26 cellular contexts compared by ENCODE assay signal in the genomic region with DNA sequence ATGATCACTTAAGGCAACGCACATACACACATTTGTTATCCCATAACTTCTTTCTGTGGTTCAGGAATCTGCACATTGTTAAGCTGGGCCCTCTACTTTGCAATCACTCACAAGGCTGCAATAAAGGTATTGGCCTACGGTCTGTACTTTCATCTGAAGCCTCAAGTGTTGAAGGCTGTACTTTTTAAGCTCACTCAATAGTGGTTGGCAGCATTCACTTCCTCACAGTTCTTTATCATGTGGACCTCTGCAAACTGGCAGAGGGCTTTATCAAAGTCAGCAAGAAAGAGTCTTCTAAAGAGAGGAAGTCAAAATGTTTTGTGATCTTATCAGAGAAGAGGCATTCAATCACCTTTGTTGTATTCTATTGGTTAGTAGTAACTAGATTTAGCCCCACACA.
"Had no signal": no experiment of that assay in that cellular context is flagged by ENCODE, and none has a peak within 500 bp of the region (broad histone marks: within the 10 kb centered on the region; RNA-seq: fewer than 3 reads in every experiment).

No MANE protein-coding gene starts in this region.

- H3K4me3 ChIP-seq: gastrocnemius medialis, left lung, lung, ovary, right lobe of liver, upper lobe of left lung, vagina had no signal

- DNase-seq: activated CD4-positive, alpha-beta memory T cell treated with anti-CD3 and anti-CD28 coated beads for 36 hours; activated CD4-positive, alpha-beta T cell treated with anti-CD3 and anti-CD28 coated beads for 48 hours; activated CD8-positive, alpha-beta memory T cell treated with anti-CD3 and anti-CD28 coated beads, Interleukin-2, amount 50 U/mL, for 48 hours; activated gamma-delta T cell; activated naive CD4-positive, alpha-beta T cell treated with anti-CD3 and anti-CD28 coated beads, Interleukin-2, amount 10 ng/mL, durations not matched to agents 7 days and 5 days; activated naive CD8-positive, alpha-beta T cell treated with anti-CD3 and anti-CD28 coated beads, Interleukin-2, amount 10 ng/mL, durations not matched to agents 7 days and 5 days; activated T-cell treated with anti-CD3 and anti-CD28 coated beads, Interleukin-2, amount 50 U/mL, for 24 hours; brain microvascular endothelial cell; caudate nucleus; cortex of kidney; effector memory CD8-positive, alpha-beta T cell; erythroblast; gastrocnemius medialis; glutamatergic neuron; left lung; ovary; right lobe of liver; stimulated activated CD4-positive, alpha-beta T cell treated with anti-CD3 and anti-CD28 coated beads, Interleukin-12 subunit alpha, Interleukin-12 subunit beta, amount 100 ng/mL, for 4 hours; stimulated activated CD4-positive, alpha-beta T cell treated with anti-CD3 and anti-CD28 coated beads, Interleukin-4, amount 100 ng/mL, for 1 hour; T-helper 17 cell; T1000; upper lobe of left lung had no signal

- ATAC-seq: activated CD4-positive, CD25-positive, alpha-beta regulatory T cell treated with anti-CD3 and anti-CD28 coated beads, Interleukin-2, amount 50 U/mL, for 24 hours; effector memory CD8-positive, alpha-beta T cell; gastrocnemius medialis; left lung; right lobe of liver; stimulated activated effector memory CD8-positive, alpha-beta T cell treated with anti-CD3 and anti-CD28 coated beads, Interleukin-12 subunit alpha, Interleukin-12 subunit beta, amount 100 ng/mL, for 72 hours; T-helper 17 cell had no signal
